In the genomic region with DNA sequence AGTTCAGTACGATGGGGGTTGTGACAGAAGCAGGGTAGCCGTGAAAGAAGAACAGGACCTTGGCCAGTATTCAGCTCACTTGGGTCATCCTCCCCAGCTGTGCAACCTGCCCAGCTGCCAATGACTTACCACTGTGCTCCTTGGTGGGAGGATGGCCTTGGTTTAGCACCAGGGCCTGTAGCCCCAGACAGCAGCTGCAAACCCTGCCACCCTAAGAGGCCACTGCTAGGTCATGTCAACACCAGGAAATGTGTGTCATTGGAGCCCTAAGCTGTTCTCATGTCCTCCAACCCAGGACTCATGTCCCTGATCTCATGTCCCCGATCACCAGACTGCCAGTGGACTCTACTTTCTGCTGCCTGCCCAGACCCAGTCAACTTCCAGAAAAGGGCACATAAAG, we compare ENCODE assay signal across 1 cellular context.
TF ChIP-seq lines count a peak whose summit lies in the region.

No MANE protein-coding gene starts in this region.

TF ChIP-seq in HepG2, 621 proteins besides CTCF, POLR2A, EP300 and RAD21:
- no peak for TF ChIP-seq THAP11 (CRISPR knock-in tag; IDR thresholded peaks at IDR 0.05)
- TF ChIP-seq, protein P1, sequence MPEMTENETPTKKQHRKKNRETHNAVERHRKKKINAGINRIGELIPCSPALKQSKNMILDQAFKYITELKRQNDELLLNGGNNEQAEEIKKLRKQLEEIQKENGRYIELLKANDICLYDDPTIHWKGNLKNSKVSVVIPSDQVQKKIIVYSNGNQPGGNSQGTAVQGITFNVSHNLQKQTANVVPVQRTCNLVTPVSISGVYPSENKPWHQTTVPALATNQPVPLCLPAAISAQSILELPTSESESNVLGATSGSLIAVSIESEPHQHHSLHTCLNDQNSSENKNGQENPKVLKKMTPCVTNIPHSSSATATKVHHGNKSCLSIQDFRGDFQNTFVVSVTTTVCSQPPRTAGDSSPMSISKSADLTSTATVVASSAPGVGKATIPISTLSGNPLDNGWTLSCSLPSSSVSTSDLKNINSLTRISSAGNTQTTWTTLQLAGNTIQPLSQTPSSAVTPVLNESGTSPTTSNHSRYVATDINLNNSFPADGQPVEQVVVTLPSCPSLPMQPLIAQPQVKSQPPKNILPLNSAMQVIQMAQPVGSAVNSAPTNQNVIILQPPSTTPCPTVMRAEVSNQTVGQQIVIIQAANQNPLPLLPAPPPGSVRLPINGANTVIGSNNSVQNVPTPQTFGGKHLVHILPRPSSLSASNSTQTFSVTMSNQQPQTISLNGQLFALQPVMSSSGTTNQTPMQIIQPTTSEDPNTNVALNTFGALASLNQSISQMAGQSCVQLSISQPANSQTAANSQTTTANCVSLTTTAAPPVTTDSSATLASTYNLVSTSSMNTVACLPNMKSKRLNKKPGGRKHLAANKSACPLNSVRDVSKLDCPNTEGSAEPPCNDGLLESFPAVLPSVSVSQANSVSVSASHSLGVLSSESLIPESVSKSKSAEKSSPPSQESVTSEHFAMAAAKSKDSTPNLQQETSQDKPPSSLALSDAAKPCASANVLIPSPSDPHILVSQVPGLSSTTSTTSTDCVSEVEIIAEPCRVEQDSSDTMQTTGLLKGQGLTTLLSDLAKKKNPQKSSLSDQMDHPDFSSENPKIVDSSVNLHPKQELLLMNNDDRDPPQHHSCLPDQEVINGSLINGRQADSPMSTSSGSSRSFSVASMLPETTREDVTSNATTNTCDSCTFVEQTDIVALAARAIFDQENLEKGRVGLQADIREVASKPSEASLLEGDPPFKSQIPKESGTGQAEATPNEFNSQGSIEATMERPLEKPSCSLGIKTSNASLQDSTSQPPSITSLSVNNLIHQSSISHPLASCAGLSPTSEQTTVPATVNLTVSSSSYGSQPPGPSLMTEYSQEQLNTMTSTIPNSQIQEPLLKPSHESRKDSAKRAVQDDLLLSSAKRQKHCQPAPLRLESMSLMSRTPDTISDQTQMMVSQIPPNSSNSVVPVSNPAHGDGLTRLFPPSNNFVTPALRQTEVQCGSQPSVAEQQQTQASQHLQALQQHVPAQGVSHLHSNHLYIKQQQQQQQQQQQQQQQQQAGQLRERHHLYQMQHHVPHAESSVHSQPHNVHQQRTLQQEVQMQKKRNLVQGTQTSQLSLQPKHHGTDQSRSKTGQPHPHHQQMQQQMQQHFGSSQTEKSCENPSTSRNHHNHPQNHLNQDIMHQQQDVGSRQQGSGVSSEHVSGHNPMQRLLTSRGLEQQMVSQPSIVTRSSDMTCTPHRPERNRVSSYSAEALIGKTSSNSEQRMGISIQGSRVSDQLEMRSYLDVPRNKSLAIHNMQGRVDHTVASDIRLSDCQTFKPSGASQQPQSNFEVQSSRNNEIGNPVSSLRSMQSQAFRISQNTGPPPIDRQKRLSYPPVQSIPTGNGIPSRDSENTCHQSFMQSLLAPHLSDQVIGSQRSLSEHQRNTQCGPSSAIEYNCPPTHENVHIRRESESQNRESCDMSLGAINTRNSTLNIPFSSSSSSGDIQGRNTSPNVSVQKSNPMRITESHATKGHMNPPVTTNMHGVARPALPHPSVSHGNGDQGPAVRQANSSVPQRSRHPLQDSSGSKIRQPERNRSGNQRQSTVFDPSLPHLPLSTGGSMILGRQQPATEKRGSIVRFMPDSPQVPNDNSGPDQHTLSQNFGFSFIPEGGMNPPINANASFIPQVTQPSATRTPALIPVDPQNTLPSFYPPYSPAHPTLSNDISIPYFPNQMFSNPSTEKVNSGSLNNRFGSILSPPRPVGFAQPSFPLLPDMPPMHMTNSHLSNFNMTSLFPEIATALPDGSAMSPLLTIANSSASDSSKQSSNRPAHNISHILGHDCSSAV (CRISPR knock-in tag; IDR thresholded peaks at IDR 0.05; ENCODE audit: borderline replicate concordance) = no peak
- TF ChIP-seq SCMH1 (CRISPR knock-in tag; IDR thresholded peaks at IDR 0.05; ENCODE audit: borderline replicate concordance) = no peak
- TF ChIP-seq ZNF878 (CRISPR knock-in tag; IDR thresholded peaks at IDR 0.05) = no peak
- TF ChIP-seq SMYD3 (CRISPR knock-in tag; IDR thresholded peaks at IDR 0.05) = no peak
- no peak for TF ChIP-seq RBM39 (IDR thresholded peaks at IDR 0.05; ENCODE audit: low read depth, low read length, poor library complexity, severe bottlenecking)
- no peak for TF ChIP-seq ZFP82 (CRISPR knock-in tag; IDR thresholded peaks at IDR 0.05; ENCODE audit: borderline replicate concordance)
- no peak for TF ChIP-seq TOE1 (CRISPR knock-in tag; IDR thresholded peaks at IDR 0.05)
- TF ChIP-seq GABPA (IDR thresholded peaks at IDR 0.05; ENCODE audit: low read depth, low read length) = no peak
- no peak for TF ChIP-seq GABPA (CRISPR knock-in tag; IDR thresholded peaks at IDR 0.05; ENCODE audit: low read depth)
- no peak for TF ChIP-seq CENPX (CRISPR knock-in tag; IDR thresholded peaks at IDR 0.05)
- no peak for TF ChIP-seq ARHGAP35 (CRISPR knock-in tag; IDR thresholded peaks at IDR 0.05; ENCODE audit: borderline replicate concordance)
- no peak for TF ChIP-seq CHD2 (IDR thresholded peaks at IDR 0.05; ENCODE audit: low read depth, low read length)
- TF ChIP-seq ZNF841 (CRISPR knock-in tag; IDR thresholded peaks at IDR 0.05; ENCODE audit: borderline replicate concordance) = no peak
- no peak for TF ChIP-seq MEIS1 (CRISPR knock-in tag; IDR thresholded peaks at IDR 0.05; ENCODE audit: borderline replicate concordance)
- no peak for TF ChIP-seq CCDC6 (CRISPR knock-in tag; IDR thresholded peaks at IDR 0.05)
- no peak for TF ChIP-seq SMAD1 (CRISPR knock-in tag; IDR thresholded peaks at IDR 0.05; ENCODE audit: borderline replicate concordance, low read depth)
TF ChIP-seq in HepG2: peak in this region for 0.
